Comparison of ENCODE assay signal across 20 cellular contexts in the genomic region with DNA sequence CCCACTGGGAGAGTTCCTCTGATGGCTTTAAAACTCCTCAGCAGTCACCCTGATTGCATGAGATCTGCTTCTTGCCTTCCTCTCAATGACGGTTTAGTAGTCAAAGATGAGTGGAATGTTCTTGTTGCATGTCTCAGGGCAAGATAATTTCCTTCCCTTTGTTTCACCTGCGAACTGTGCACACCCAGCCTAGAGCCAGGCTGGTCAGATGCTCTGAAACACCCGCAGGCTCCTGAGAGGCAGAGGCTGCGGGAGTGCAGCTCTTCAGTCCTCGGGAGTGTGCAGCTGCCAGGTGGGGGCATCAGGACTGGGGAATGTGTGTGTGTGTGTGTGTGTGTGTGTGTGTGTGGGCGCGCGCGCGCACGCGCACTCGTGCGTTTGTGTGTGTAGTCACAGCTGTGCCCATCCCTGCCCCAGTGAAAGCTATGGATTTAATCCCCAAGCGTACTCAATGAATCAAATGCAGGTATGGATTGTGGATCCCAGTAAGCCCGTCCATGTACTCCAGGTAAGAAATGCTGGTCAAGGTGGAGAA.
"Had no signal": no experiment of that assay in that cellular context is flagged by ENCODE, and none has a peak within 500 bp of the region (broad histone marks: within the 10 kb centered on the region; RNA-seq: fewer than 3 reads in every experiment).

No MANE protein-coding gene starts in this region.

- H3K4me3 ChIP-seq: colonic mucosa, heart left ventricle, ovary, right lobe of liver, spleen, testis, tibial nerve had no signal

- H3K27ac ChIP-seq: colonic mucosa, heart left ventricle, ovary, right lobe of liver, spleen, testis, tibial nerve had no signal

- ATAC-seq: left colon; left ventricle myocardium superior; right lobe of liver; stimulated activated naive B cell treated with anti-CD40 and anti-IgM and Interleukin-4, amounts not matched to agents 10 μg/mL and 1 μg/mL and 100 μg/mL, for 72 hours; stimulated activated naive CD8-positive, alpha-beta T cell treated with anti-CD3 and anti-CD28 coated beads, Interleukin-15, amount 100 ng/mL, for 72 hours had no signal

- H3K4me1 ChIP-seq: colonic mucosa, heart left ventricle, right lobe of liver, spleen, testis, tibial nerve had no signal

- H3K27me3 Mint-ChIP-seq: stimulated activated naive B cell treated with anti-CD40 and anti-IgM and Interleukin-4, amounts not matched to agents 10 μg/mL and 1 μg/mL and 100 μg/mL, for 72 hours had no signal

- H3K4me3 Mint-ChIP-seq: naive B cell; nephron; stimulated activated naive B cell treated with anti-CD40 and anti-IgM and Interleukin-4, amounts not matched to agents 10 μg/mL and 1 μg/mL and 100 μg/mL, for 72 hours; stimulated activated naive CD8-positive, alpha-beta T cell treated with anti-CD3 and anti-CD28 coated beads, Interleukin-15, amount 100 ng/mL, for 72 hours had no signal

- H3K9me3 Mint-ChIP-seq: nephron; stimulated activated naive B cell treated with anti-CD40 and anti-IgM and Interleukin-4, amounts not matched to agents 10 μg/mL and 1 μg/mL and 100 μg/mL, for 72 hours had no signal

- H3K4me1 Mint-ChIP-seq: naive B cell; stimulated activated naive B cell treated with anti-CD40 and anti-IgM and Interleukin-4, amounts not matched to agents 10 μg/mL and 1 μg/mL and 100 μg/mL, for 72 hours; stimulated activated naive CD8-positive, alpha-beta T cell treated with anti-CD3 and anti-CD28 coated beads, Interleukin-15, amount 100 ng/mL, for 72 hours had no signal

- H3K9me3 ChIP-seq: colonic mucosa, heart left ventricle, ovary, right lobe of liver, spleen, testis, tibial nerve had no signal

- H3K27me3 ChIP-seq: colonic mucosa, ovary, right lobe of liver, testis, tibial nerve had no signal

- H3K36me3 ChIP-seq: colonic mucosa, heart left ventricle, ovary, right lobe of liver, spleen, tibial nerve had no signal

- DNase-seq: colonic mucosa; dermis blood vessel endothelial cell; foreskin melanocyte; heart left ventricle; hippocampal formation; left colon; left ventricle myocardium superior; mesendoderm; naive B cell; ovary; right lobe of liver; spleen; stimulated activated CD4-positive, alpha-beta T cell treated with anti-CD3 and anti-CD28 coated beads, Interleukin-15, amount 100 ng/mL, for 24 hours; stimulated activated CD4-positive, alpha-beta T cell treated with anti-CD3 and anti-CD28 coated beads, Interleukin-1b, Interleukin-23, amount 100 ng/mL, for 48 hours; stimulated activated CD4-positive, alpha-beta T cell treated with anti-CD3 and anti-CD28 coated beads, Interleukin-4, amount 100 ng/mL, for 24 hours; stimulated activated naive B cell treated with anti-CD40 and anti-IgM and Interleukin-4, amounts not matched to agents 10 μg/mL and 1 μg/mL and 100 μg/mL, for 72 hours; stimulated activated naive CD8-positive, alpha-beta T cell treated with anti-CD3 and anti-CD28 coated beads, Interleukin-15, amount 100 ng/mL, for 72 hours; testis had no signal

- H3K36me3 Mint-ChIP-seq: naive B cell; stimulated activated naive B cell treated with anti-CD40 and anti-IgM and Interleukin-4, amounts not matched to agents 10 μg/mL and 1 μg/mL and 100 μg/mL, for 72 hours had no signal

- H3K27ac Mint-ChIP-seq: naive B cell; stimulated activated naive B cell treated with anti-CD40 and anti-IgM and Interleukin-4, amounts not matched to agents 10 μg/mL and 1 μg/mL and 100 μg/mL, for 72 hours; stimulated activated naive CD8-positive, alpha-beta T cell treated with anti-CD3 and anti-CD28 coated beads, Interleukin-15, amount 100 ng/mL, for 72 hours had no signal
